9 cellular contexts compared by ENCODE assay signal in the genomic region with DNA sequence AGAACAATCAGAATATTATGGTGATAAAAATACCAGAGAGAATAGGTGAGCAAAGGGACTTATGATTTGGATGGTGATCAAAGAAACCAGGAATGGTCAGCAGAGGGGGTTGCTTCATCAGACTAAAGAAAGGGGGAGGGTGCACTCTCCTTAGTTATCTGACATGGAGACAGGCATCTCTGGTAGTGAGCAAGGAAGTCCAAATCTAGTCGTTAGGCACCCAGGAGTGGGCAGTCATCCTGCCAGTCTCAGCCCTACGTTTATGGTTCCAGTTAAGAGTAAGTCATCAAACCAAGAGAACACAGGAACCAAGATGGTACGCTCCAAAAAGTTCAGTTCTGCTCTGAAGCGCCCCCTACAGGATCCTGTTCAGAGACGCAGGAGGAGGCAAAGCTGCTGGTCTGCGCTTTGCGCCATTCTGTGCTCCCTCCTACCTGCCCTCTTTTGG. TPM values are rescaled to one million over a fixed set of nuclear protein-coding genes. Genes with fewer than 3 reads are reported as not detected.
A peak's percentile ranks its signal among the peaks of the same experiment; 100 is the strongest.
DNase-seq lines count a peak whose midpoint lies in the region; ATAC-seq and TF ChIP-seq lines count a peak whose summit lies in the region.
"Had no signal": no experiment of that assay in that cellular context is flagged by ENCODE, and none has a peak within 500 bp of the region (broad histone marks: within the 10 kb centered on the region; RNA-seq: fewer than 3 reads in every experiment).

No MANE protein-coding gene starts in this region.

- dilution Hi-C loops in mammary epithelial cell (cut with HindIII; ENCODE audit: low sequenced_read_pairs), result no loop called here

- 72% methylated on average over 7 of the region's 7 CpGs for WGBS in mammary epithelial cell (ENCODE audit: low coverage, missing lambda C conversion rate)
- 19 to 26% (median 22%) methylated on average over 7 of the region's 7 CpGs for WGBS in psoas muscle, 3 donors

- H3K27me3 ChIP-seq in HUES48 (ENCODE audit: control insufficient read depth, insufficient read depth, low read length) (no peaks in the 10 kb centered on the region), mammary epithelial cell (ENCODE audit: insufficient read depth, low read length) (no peaks in the 10 kb centered on the region), psoas muscle (ENCODE audit: insufficient read depth in 3 of 3, low read length in 2 of 3) (peaks cover 0 to 57% (median 6%) of the 10 kb centered on the region in 3 donors)

- peaks cover 2% of the 10 kb centered on the region for H3K4me1 Mint-ChIP-seq in activated CD4-positive, alpha-beta memory T cell treated with anti-CD3 and anti-CD28 coated beads for 36 hours (ENCODE audit: low read depth)
- H3K4me1 Mint-ChIP-seq in activated CD4-positive, alpha-beta memory T cell treated with anti-CD3 and anti-CD28 coated beads, Interleukin-2, amount 10 ng/mL, durations not matched to agents 7 days and 5 days, result peaks cover 4% of the 10 kb centered on the region

- H3K36me3 Mint-ChIP-seq in activated CD4-positive, alpha-beta memory T cell treated with anti-CD3 and anti-CD28 coated beads for 36 hours, result no peaks in the 10 kb centered on the region
- no peaks in the 10 kb centered on the region for H3K36me3 Mint-ChIP-seq in activated CD4-positive, alpha-beta memory T cell treated with anti-CD3 and anti-CD28 coated beads, Interleukin-2, amount 10 ng/mL, durations not matched to agents 7 days and 5 days (ENCODE audit: low read depth)

- in situ Hi-C loops in mammary epithelial cell (cut with MboI; ENCODE audit: low sequenced_read_pairs in 2 of 2), result no loop called here

- ATAC-seq in psoas muscle (no peak), GM18861 (IDR thresholded peaks at IDR 0.05; ENCODE audit: unreplicated experiment) (no peak)

- DNase-seq in activated CD4-positive, alpha-beta memory T cell treated with anti-CD3 and anti-CD28 coated beads for 36 hours, result peak; percentile 28
- DNase-seq in activated CD4-positive, alpha-beta memory T cell treated with anti-CD3 and anti-CD28 coated beads, Interleukin-2, amount 10 ng/mL, durations not matched to agents 7 days and 5 days, result no peak
- DNase-seq in mammary epithelial cell (peak; percentile 11), retinal pigment epithelial cell (ENCODE audit: low read depth) (no peak), psoas muscle (no peak), NCI-H2029 treated with DMSO at 0.1 percent for 48 hours (lab: John Stamatoyannopoulos, UW) (no peak)
- DNase-seq: effector CD4-positive, alpha-beta T cell had no signal

- H3K36me3 ChIP-seq in HUES48 (ENCODE audit: control insufficient read depth, insufficient read depth, low read length) (no peaks in the 10 kb centered on the region), mammary epithelial cell (ENCODE audit: insufficient read depth, low read length) (no peaks in the 10 kb centered on the region), psoas muscle (ENCODE audit: insufficient read depth in 1 of 2, low read depth in 1 of 2) (no peaks in the 10 kb centered on the region)

- no peak overlapping the region for H2AFZ ChIP-seq in mammary epithelial cell (ENCODE audit: low read depth, low read length)

- no peaks in the 10 kb centered on the region for H4K20me1 ChIP-seq in mammary epithelial cell (ENCODE audit: insufficient read depth, low read length)

- no peak overlapping the region for H3K4me2 ChIP-seq in mammary epithelial cell (ENCODE audit: insufficient read depth, low read depth, low read length)

- H3K27ac ChIP-seq in HUES48 (ENCODE audit: low read depth, low read length), result no peak overlapping the region
- H3K27ac ChIP-seq in mammary epithelial cell (ENCODE audit: insufficient read depth, low read depth, low read length), result no peak overlapping the region
- H3K27ac ChIP-seq in psoas muscle, result no peak overlapping the region

- peaks cover 12% of the 10 kb centered on the region for H3K4me1 ChIP-seq in HUES48 (ENCODE audit: control insufficient read depth, insufficient read depth, low read length)
- H3K4me1 ChIP-seq in mammary epithelial cell (ENCODE audit: insufficient read depth, low read length), result peaks cover 19% of the 10 kb centered on the region
- H3K4me1 ChIP-seq in psoas muscle, result no peaks in the 10 kb centered on the region

- peaks cover 50% of the 10 kb centered on the region for H3K27me3 Mint-ChIP-seq in activated CD4-positive, alpha-beta memory T cell treated with anti-CD3 and anti-CD28 coated beads for 36 hours
- H3K27me3 Mint-ChIP-seq in activated CD4-positive, alpha-beta memory T cell treated with anti-CD3 and anti-CD28 coated beads, Interleukin-2, amount 10 ng/mL, durations not matched to agents 7 days and 5 days, result peaks cover 50% of the 10 kb centered on the region

- POLR2A ChIA-PET in activated CD4-positive, alpha-beta memory T cell treated with anti-CD3 and anti-CD28 coated beads for 36 hours (lab: Charles Lee), result no interaction called here
- POLR2A ChIA-PET in activated CD4-positive, alpha-beta memory T cell treated with anti-CD3 and anti-CD28 coated beads, Interleukin-2, amount 10 ng/mL, durations not matched to agents 7 days and 5 days (lab: Charles Lee), result no interaction called here

- peak overlapping the region; percentile 70 for H3K9ac ChIP-seq in HUES48 (ENCODE audit: low read depth, low read length)
- H3K9ac ChIP-seq in mammary epithelial cell (ENCODE audit: insufficient read depth, low read length), result no peak overlapping the region

- CTCF ChIA-PET in activated CD4-positive, alpha-beta memory T cell treated with anti-CD3 and anti-CD28 coated beads for 36 hours (lab: Charles Lee), result no interaction called here
- CTCF ChIA-PET in activated CD4-positive, alpha-beta memory T cell treated with anti-CD3 and anti-CD28 coated beads, Interleukin-2, amount 10 ng/mL, durations not matched to agents 7 days and 5 days (lab: Charles Lee), result no interaction called here
- CTCF ChIA-PET in mammary epithelial cell (lab: Charles Lee; ENCODE audit: low non-redundant PET), result no interaction called here

- H3K4me3 Mint-ChIP-seq in activated CD4-positive, alpha-beta memory T cell treated with anti-CD3 and anti-CD28 coated beads for 36 hours, result no peak overlapping the region
- no peak overlapping the region for H3K4me3 Mint-ChIP-seq in activated CD4-positive, alpha-beta memory T cell treated with anti-CD3 and anti-CD28 coated beads, Interleukin-2, amount 10 ng/mL, durations not matched to agents 7 days and 5 days

- intact Hi-C loops in activated CD4-positive, alpha-beta memory T cell treated with anti-CD3 and anti-CD28 coated beads for 36 hours (cut with micrococcal nuclease), result no loop called here
- intact Hi-C loops in mammary epithelial cell (cut with micrococcal nuclease), result no loop called here
- intact Hi-C loops in psoas muscle (cut with DNase I), result no loop called here

- TF ChIP-seq CTCF in mammary epithelial cell (conservative IDR thresholded peaks at IDR 0.05 in 1 of 2, IDR thresholded peaks at IDR 0.05 in 1 of 2; ENCODE audit: extremely low read depth in 1 of 2, insufficient read depth in 1 of 2, low read depth in 1 of 2, low read length in 2 of 2) (peak in 1 of 2 donors; percentile 37), retinal pigment epithelial cell (conservative IDR thresholded peaks at IDR 0.05; ENCODE audit: low read depth, low read length) (peak; percentile 44), psoas muscle (IDR thresholded peaks at IDR 0.05) (no peak)

- H3K79me2 ChIP-seq in mammary epithelial cell (ENCODE audit: insufficient read depth, low read length), result no peaks in the 10 kb centered on the region

- BruUV-seq in mammary epithelial cell (replicated peaks; lab: Mats Ljungman, UMichigan), result no TSS peak

- H3K4me3 ChIP-seq in HUES48 (ENCODE audit: low read depth, low read length), result peak overlapping the region; percentile 47
- H3K4me3 ChIP-seq in mammary epithelial cell (replicated peaks in 1 of 3; ENCODE audit: insufficient read depth in 1 of 3, low read depth in 2 of 3, low read length in 3 of 3), result no peak overlapping the region
- H3K4me3 ChIP-seq in retinal pigment epithelial cell (ENCODE audit: low read length), result no peak overlapping the region
- H3K4me3 ChIP-seq in psoas muscle, result no peak overlapping the region

- H3K27ac Mint-ChIP-seq in activated CD4-positive, alpha-beta memory T cell treated with anti-CD3 and anti-CD28 coated beads for 36 hours, result no peak overlapping the region
- no peak overlapping the region for H3K27ac Mint-ChIP-seq in activated CD4-positive, alpha-beta memory T cell treated with anti-CD3 and anti-CD28 coated beads, Interleukin-2, amount 10 ng/mL, durations not matched to agents 7 days and 5 days

- H3K9me3 Mint-ChIP-seq in activated CD4-positive, alpha-beta memory T cell treated with anti-CD3 and anti-CD28 coated beads for 36 hours, result no peaks in the 10 kb centered on the region
- no peaks in the 10 kb centered on the region for H3K9me3 Mint-ChIP-seq in activated CD4-positive, alpha-beta memory T cell treated with anti-CD3 and anti-CD28 coated beads, Interleukin-2, amount 10 ng/mL, durations not matched to agents 7 days and 5 days

- H3K9me3 ChIP-seq in HUES48 (ENCODE audit: control insufficient read depth, insufficient read depth, low read length) (no peaks in the 10 kb centered on the region), mammary epithelial cell (replicated peaks; ENCODE audit: insufficient read depth, low read length) (no peaks in the 10 kb centered on the region), psoas muscle (no peaks in the 10 kb centered on the region)

RNA-seq across cellular contexts. Expression of gene EBNA1BP2, which starts 28.6 kb away (rescaled TPM):
- 100 to 1,000 TPM in 1 of 2 experiments, 10 to 100 TPM in 1; 97.5 to 104 TPM for total RNA-seq in activated CD4-positive, alpha-beta memory T cell treated with anti-CD3 and anti-CD28 coated beads for 36 hours
- 10 to 100 TPM; 37.8 to 39.8 TPM for total RNA-seq in activated CD4-positive, alpha-beta memory T cell treated with anti-CD3 and anti-CD28 coated beads, Interleukin-2, amount 10 ng/mL, durations not matched to agents 7 days and 5 days
- total RNA-seq in mammary epithelial cell (100 to 1,000 TPM in 1 of 2 donors, 10 to 100 TPM in 1; 56.5 to 115 TPM), psoas muscle (10 to 100 TPM; 20.1 to 46.2 (median 44.5) TPM)
- polyA plus RNA-seq in mammary epithelial cell (126 TPM), psoas muscle (100 to 1,000 TPM in 2 of 3 donors, 10 to 100 TPM in 1; 74.2 to 153 (median 141) TPM)
- 74.2 TPM for polyA minus RNA-seq in mammary epithelial cell

RNA-seq across cellular contexts. Expression of gene CFAP57, which starts 28.7 kb away (rescaled TPM):
- total RNA-seq in activated CD4-positive, alpha-beta memory T cell treated with anti-CD3 and anti-CD28 coated beads for 36 hours, result under 1 TPM in 1 of 2 experiments, not detected in 1; 0.43 TPM
- total RNA-seq in activated CD4-positive, alpha-beta memory T cell treated with anti-CD3 and anti-CD28 coated beads, Interleukin-2, amount 10 ng/mL, durations not matched to agents 7 days and 5 days, result under 1 TPM in 1 of 2 experiments, not detected in 1; 0.10 TPM
- total RNA-seq in mammary epithelial cell, result under 1 TPM; 0.26 to 0.50 TPM
- polyA plus RNA-seq in mammary epithelial cell, result 0.14 TPM
- polyA minus RNA-seq in mammary epithelial cell, result not detected
- total RNA-seq in psoas muscle, result under 1 TPM in 2 of 4 donors, not detected in 2; 0.08 to 0.15 TPM
- polyA plus RNA-seq in psoas muscle, result under 1 TPM in 2 of 3 donors, not detected in 1; 0.04 to 0.26 TPM

Comparison
In these comparisons a context has a peak if more than half of its experiments do, and no peak if none do; other contexts are left out.
1. DNase-seq: peak in activated CD4-positive, alpha-beta memory T cell treated with anti-CD3 and anti-CD28 coated beads for 36 hours (single experiment) and mammary epithelial cell (single experiment); none in activated CD4-positive, alpha-beta memory T cell treated with anti-CD3 and anti-CD28 coated beads, Interleukin-2, amount 10 ng/mL, durations not matched to agents 7 days and 5 days (single experiment), retinal pigment epithelial cell (single experiment), psoas muscle (0 of 2) and NCI-H2029 treated with DMSO at 0.1 percent for 48 hours (single experiment).